ENCODE assay signal across 29 cellular contexts in the genomic region with DNA sequence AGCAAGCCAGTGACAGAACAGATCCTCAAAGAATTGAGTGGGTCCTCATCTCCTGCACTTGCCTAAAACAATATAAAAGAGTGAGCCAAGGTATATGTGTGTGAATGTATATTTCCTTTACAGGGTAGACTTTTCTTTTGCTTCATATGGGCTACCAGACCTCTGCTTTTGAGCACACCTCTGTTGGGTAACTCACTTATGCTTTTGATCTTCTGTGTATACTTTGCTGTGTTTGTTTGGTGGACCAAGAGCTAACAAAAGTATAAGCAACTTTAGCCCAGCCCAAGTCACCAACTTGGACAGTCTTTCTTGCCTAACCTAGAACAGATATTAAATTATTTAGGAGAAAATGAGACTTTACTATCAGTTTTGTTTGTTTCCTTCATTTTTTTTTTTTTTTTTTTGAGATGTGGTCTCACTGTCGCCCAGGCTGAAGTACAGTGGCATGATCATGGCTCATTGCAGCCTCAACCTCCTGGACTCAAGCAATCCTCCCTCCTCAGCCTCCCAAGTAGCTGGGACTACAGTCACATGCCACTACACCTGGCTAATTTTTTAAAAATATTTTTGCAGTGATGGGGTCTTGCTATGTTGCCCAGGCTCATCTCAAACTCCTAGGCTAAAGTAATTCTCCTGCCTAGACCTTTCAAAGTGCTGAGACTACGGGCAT.
"Had no signal": no experiment of that assay in that cellular context is flagged by ENCODE, and none has a peak within 500 bp of the region (broad histone marks: within the 10 kb centered on the region; RNA-seq: fewer than 3 reads in every experiment).

No MANE protein-coding gene starts in this region.

- H3K36me3 ChIP-seq: ascending aorta, cardiac muscle cell had no signal

- H3K9me3 ChIP-seq: ascending aorta had no signal

- FAIRE-seq: bronchial epithelial cell, TTC549 had no signal

- H3K4me3 ChIP-seq: ascending aorta, cardiac muscle cell had no signal

- ATAC-seq: activated CD4-positive, alpha-beta T cell treated with anti-CD3 and anti-CD28 coated beads for 36 hours; activated CD4-positive, CD25-positive, alpha-beta regulatory T cell treated with anti-CD3 and anti-CD28 coated beads, Interleukin-2, amount 50 U/mL, for 24 hours; activated CD8-positive, alpha-beta T cell treated with anti-CD3 and anti-CD28 coated beads, Interleukin-2, amount 10 ng/mL, durations not matched to agents 7 days and 5 days; activated naive CD8-positive, alpha-beta T cell treated with anti-CD3 and anti-CD28 coated beads, Interleukin-2, amount 50 U/mL, for 24 hours had no signal

- H3K27ac ChIP-seq: ascending aorta, cardiac muscle cell had no signal

- DNase-seq: activated CD4-positive, alpha-beta memory T cell treated with anti-CD3 and anti-CD28 coated beads, Interleukin-2, amount 10 ng/mL, durations not matched to agents 7 days and 5 days; activated CD4-positive, alpha-beta T cell treated with anti-CD3 and anti-CD28 coated beads for 1 hour; activated CD4-positive, alpha-beta T cell treated with anti-CD3 and anti-CD28 coated beads for 36 hours; activated CD4-positive, alpha-beta T cell treated with anti-CD3 and anti-CD28 coated beads for 48 hours; activated CD4-positive, alpha-beta T cell treated with anti-CD3 and anti-CD28 coated beads, Interleukin-2, amount 10 ng/mL, durations not matched to agents 7 days and 5 days; activated CD4-positive, alpha-beta T cell treated with anti-CD3 and anti-CD28 coated beads, Interleukin-2, amount 50 U/mL, for 48 hours; activated CD4-positive, CD25-positive, alpha-beta regulatory T cell; activated CD8-positive, alpha-beta memory T cell treated with anti-CD3 and anti-CD28 coated beads, Interleukin-2, amount 50 U/mL, for 4 hours; activated CD8-positive, alpha-beta T cell treated with anti-CD3 and anti-CD28 coated beads, Interleukin-2, amount 10 ng/mL, durations not matched to agents 7 days and 5 days; activated effector memory CD4-positive, alpha-beta T cell treated with Interleukin-2 at 50 U/mL for 16 hours; activated gamma-delta T cell; activated naive CD4-positive, alpha-beta T cell treated with anti-CD3 and anti-CD28 coated beads, Interleukin-2, amount 10 ng/mL, durations not matched to agents 7 days and 5 days; activated naive CD4-positive, alpha-beta T cell treated with Interleukin-2 at 50 U/mL for 16 hours; activated naive CD8-positive, alpha-beta T cell treated with anti-CD3 and anti-CD28 coated beads, Interleukin-2, amount 10 ng/mL, durations not matched to agents 7 days and 5 days; activated naive CD8-positive, alpha-beta T cell treated with anti-CD3 and anti-CD28 coated beads, Interleukin-2, amount 50 U/mL, for 24 hours; activated T-cell treated with anti-CD3 and anti-CD28 coated beads, Interleukin-2, amount 50 U/mL, for 24 hours; activated T-cell treated with anti-CD3 and anti-CD28 coated beads, Interleukin-2, amount 50 U/mL, for 48 hours; amygdala; anterior cingulate cortex; caudate nucleus; cerebellar nuclear complex; T-helper 1 cell; T-helper 2 cell; T-helper 9 cell had no signal

- H3K4me1 ChIP-seq: ascending aorta had no signal

- H3K27me3 ChIP-seq: ascending aorta, cardiac muscle cell had no signal
